In genomic region chr9:21965401-21965951, GRCh38 we compare ENCODE assay signal across 8 cellular contexts. TPM values are rescaled to one million over a fixed set of nuclear protein-coding genes. Genes with fewer than 3 reads are reported as not detected.
DNase-seq lines count a peak whose midpoint lies in the region; ATAC-seq, FAIRE-seq and TF ChIP-seq lines count a peak whose summit lies in the region.

No MANE protein-coding gene starts in this region.

- H3K4me1 ChIP-seq in heart left ventricle (peaks cover 0 to 26% (median 10%) of the 10 kb centered on the region in 12 donors), endothelial cell of umbilical vein (ENCODE audit: control insufficient read depth, extremely low read depth, insufficient read depth, low read length) (peaks cover 28% of the 10 kb centered on the region)

- peaks cover 15% of the 10 kb centered on the region for H3K4me1 Mint-ChIP-seq in T-helper 17 cell
- H3K4me1 Mint-ChIP-seq in naive thymus-derived CD8-positive, alpha-beta T cell: peaks cover 2 to 25% (median 22%) of the 10 kb centered on the region in 4 donors

- H3K36me3 Mint-ChIP-seq in T-helper 17 cell (ENCODE audit: low read depth): peaks cover 9% of the 10 kb centered on the region
- peaks cover 25 to 41% (median 32%) of the 10 kb centered on the region in 3 donors for H3K36me3 Mint-ChIP-seq in naive thymus-derived CD8-positive, alpha-beta T cell

- CTCF ChIA-PET in endothelial cell of umbilical vein (lab: Charles Lee): interaction anchor here (0.6 to 1.2 kb wide), 8 partner anchors 21 to 154 kb away, joined by 3 to 13 read pairs (median 3); partner anchors contain the start of gene CDKN2B

- H3K27ac Mint-ChIP-seq in T-helper 17 cell: peak overlapping the region; percentile 72
- H3K27ac Mint-ChIP-seq in naive thymus-derived CD8-positive, alpha-beta T cell: no peak overlapping the region

- TF ChIP-seq POLR2A in heart left ventricle (IDR thresholded peaks at IDR 0.05) (no peak), endothelial cell of umbilical vein (IDR thresholded peaks at IDR 0.05; ENCODE audit: low read depth, low read length) (no peak)

- H3K36me3 ChIP-seq in heart left ventricle (no peaks in the 10 kb centered on the region), endothelial cell of umbilical vein (ENCODE audit: control insufficient read depth in 2 of 2, extremely low read depth in 1 of 2, insufficient read depth in 2 of 2, low read length in 2 of 2) (no peaks in the 10 kb centered on the region)

- no TSS peak for BruUV-seq in endothelial cell of umbilical vein (replicated peaks; lab: Mats Ljungman, UMichigan)

- POLR2A ChIA-PET in endothelial cell of umbilical vein (lab: Charles Lee): interaction anchor here (1.0 kb wide), 1 partner anchor 43 kb away, joined by 3 read pairs; the partner anchor contains the start of gene CDKN2B
- POLR2A ChIA-PET in naive thymus-derived CD8-positive, alpha-beta T cell (lab: Charles Lee): no interaction called here

- 2 to 3% (median 2%) methylated on average over 30 of the region's 30 CpGs for WGBS in heart left ventricle, 4 donors

- H3K4me2 ChIP-seq in endothelial cell of umbilical vein (ENCODE audit: insufficient read depth, low read length): peak overlapping the region; percentile 94

- intact Hi-C loops in heart left ventricle (cut with DNase I) (loop anchor here in 1 of 10 donors (5.0 kb wide), 1 partner anchor 42 kb away; the partner anchor contains the start of gene CDKN2B), cardiac septum (cut with DNase I) (loop anchor here (5.0 kb wide), 1 partner anchor 42 kb away; the partner anchor contains the start of gene CDKN2B), endothelial cell of umbilical vein (cut with micrococcal nuclease) (loop anchor here (1.0 to 2.0 kb wide), 7 partner anchors 46 to 273 kb away; no protein-coding TSS in a partner anchor)

- no peaks in the 10 kb centered on the region for H3K79me2 ChIP-seq in endothelial cell of umbilical vein (ENCODE audit: control insufficient read depth, insufficient read depth, low read length)

- peak overlapping the region; percentile 71 for H3K4me3 Mint-ChIP-seq in T-helper 17 cell
- peak overlapping the region in 9 of 10 donors; percentile 12 to 74 (median 54) for H3K4me3 Mint-ChIP-seq in naive thymus-derived CD8-positive, alpha-beta T cell

- peak overlapping the region in 9 of 12 donors; percentile 5 to 52 (median 16) for H3K4me3 ChIP-seq in heart left ventricle
- H3K4me3 ChIP-seq in endothelial cell of umbilical vein (replicated peaks in 1 of 3; ENCODE audit: insufficient read depth in 1 of 3, low read depth in 1 of 3, low read length in 3 of 3): peak overlapping the region; percentile 34 to 46 (median 40)

- no peaks in the 10 kb centered on the region for H3K9me1 ChIP-seq in endothelial cell of umbilical vein (replicated peaks; ENCODE audit: control insufficient read depth, extremely low read depth, insufficient read depth, low read length)

- H3K9me3 Mint-ChIP-seq in naive thymus-derived CD8-positive, alpha-beta T cell: peaks cover 8 to 71% (median 46%) of the 10 kb centered on the region in 9 donors

- peak overlapping the region; percentile 46 for H3K9ac ChIP-seq in endothelial cell of umbilical vein (replicated peaks; ENCODE audit: extremely low read depth, insufficient read depth, low read length)

- ATAC-seq in heart left ventricle (peak in 3 of 4 donors; percentile 45 to 67 (median 64)), HG02973 (IDR thresholded peaks at IDR 0.05; ENCODE audit: unreplicated experiment) (peak; percentile 59), T-helper 17 cell (peak; percentile 61)
- peak; percentile 36 to 38 for ATAC-seq in naive thymus-derived CD8-positive, alpha-beta T cell

- H3K27me3 Mint-ChIP-seq in T-helper 17 cell: peaks cover 87% of the 10 kb centered on the region
- H3K27me3 Mint-ChIP-seq in naive thymus-derived CD8-positive, alpha-beta T cell: peaks cover 62 to 100% (median 84%) of the 10 kb centered on the region in 5 donors

- peak in 2 of 5 donors; percentile 39 to 68 for DNase-seq in heart left ventricle
- DNase-seq in cardiac septum (ENCODE audit: low spot score): no peak
- no peak for DNase-seq in T-helper 17 cell
- peak; percentile 68 for DNase-seq in endothelial cell of umbilical vein (ENCODE audit: low read depth, low spot score)
- DNase-seq in naive thymus-derived CD8-positive, alpha-beta T cell: peak in 1 of 10 donors; percentile 12
- DNase-seq in GDM1 (lab: John Stamatoyannopoulos, UW): no peak
- no peak for DNase-seq in NCI-H446 (lab: John Stamatoyannopoulos, UW)

- TF ChIP-seq CTCF in heart left ventricle (IDR thresholded peaks at IDR 0.05): peak in 3 of 12 donors; percentile 6 to 17 (median 16)
- TF ChIP-seq CTCF in endothelial cell of umbilical vein (IDR thresholded peaks at IDR 0.05; ENCODE audit: extremely low read depth in 1 of 2, insufficient read depth in 1 of 2, low read depth in 1 of 2, low read length in 2 of 2): peak; percentile 75 to 80

- peaks cover 2% of the 10 kb centered on the region for H4K20me1 ChIP-seq in endothelial cell of umbilical vein (replicated peaks; ENCODE audit: control insufficient read depth, extremely low read depth, insufficient read depth, low read length)

- dilution Hi-C loops in endothelial cell of umbilical vein (cut with MboI; ENCODE audit: extremely low pct_ligation_motif_present, low sequenced_read_pairs): no loop called here

- peaks cover 0 to 14% (median 0%) of the 10 kb centered on the region in 12 donors for H3K9me3 ChIP-seq in heart left ventricle
- peaks cover 40% of the 10 kb centered on the region for H3K9me3 ChIP-seq in T-helper 17 cell (ENCODE audit: control insufficient read depth, low read length, poor library complexity, severe bottlenecking)
- no peaks in the 10 kb centered on the region for H3K9me3 ChIP-seq in endothelial cell of umbilical vein (replicated peaks; ENCODE audit: control insufficient read depth, insufficient read depth, low read length)

- H3K27me3 ChIP-seq in heart left ventricle: peaks cover 55 to 95% (median 80%) of the 10 kb centered on the region in 9 donors
- peaks cover 57 to 84% of the 10 kb centered on the region in 2 experiments for H3K27me3 ChIP-seq in endothelial cell of umbilical vein (ENCODE audit: control insufficient read depth in 2 of 2, insufficient read depth in 2 of 2, low read length in 2 of 2)

- peak overlapping the region; percentile 96 for H2AFZ ChIP-seq in endothelial cell of umbilical vein (ENCODE audit: low read depth, low read length)

- peak; percentile 74 for FAIRE-seq in endothelial cell of umbilical vein (lab: Jason Lieb, UNC)

- H3K27ac ChIP-seq in heart left ventricle (no peak overlapping the region), endothelial cell of umbilical vein (ENCODE audit: insufficient read depth, low read depth, low read length) (no peak overlapping the region)

TF ChIP-seq in endothelial cell of umbilical vein, 7 proteins besides CTCF, POLR2A, EP300 and RAD21:
- TF ChIP-seq MYC (IDR thresholded peaks at IDR 0.05; ENCODE audit: low read depth, low read length): no peak

RNA-seq across cellular contexts. Expression of gene CDKN2A, which starts 28.7 kb away (rescaled TPM):
- total RNA-seq in heart left ventricle (1 to 10 TPM in 3 of 9 donors, under 1 TPM in 4, not detected in 2; 0.40 to 1.7 (median 0.85) TPM), cardiac septum (1.2 TPM), T-helper 17 cell (1 to 10 TPM; 4.9 to 5.7 TPM), endothelial cell of umbilical vein (8.5 and 9.3 TPM in 2 replicates)
- polyA plus RNA-seq in heart left ventricle (not detected), endothelial cell of umbilical vein (10.7 and 14.1 TPM in 2 replicates)
- 5.8 and 8.1 TPM in 2 replicates for polyA plus RNA-seq in endothelial cell of umbilical vein (2011; cell fraction: cytosol; rRNA removed)
- polyA plus RNA-seq in endothelial cell of umbilical vein (2011; cell fraction: nucleus; rRNA removed): 5.2 and 5.3 TPM in 2 replicates
- polyA plus RNA-seq in endothelial cell of umbilical vein (2012): 13.2 and 23.8 TPM in 2 replicates
- 2.5 and 2.9 TPM in 2 replicates for polyA minus RNA-seq in endothelial cell of umbilical vein
- polyA minus RNA-seq in endothelial cell of umbilical vein (2011; cell fraction: cytosol; rRNA and poly(A)+ RNA removed): 182 TPM
- polyA minus RNA-seq in endothelial cell of umbilical vein (2011; cell fraction: nucleus; rRNA and poly(A)+ RNA removed): 3.3 and 3.8 TPM in 2 replicates
- total RNA-seq in naive thymus-derived CD8-positive, alpha-beta T cell: under 1 TPM; 0.60 to 0.94 TPM
- polyA plus RNA-seq in naive thymus-derived CD8-positive, alpha-beta T cell: 1 to 10 TPM in 1 of 3 donors, under 1 TPM in 1, not detected in 1; 0.16 to 4.6 TPM

RNA-seq across cellular contexts. Expression of gene CDKN2B-AS1, which starts 29.1 kb away (rescaled TPM):
- total RNA-seq in heart left ventricle (under 1 TPM in 5 of 9 donors, not detected in 4; 0.38 to 0.80 (median 0.54) TPM), cardiac septum (not detected), T-helper 17 cell (1 to 10 TPM; 1.6 to 1.7 TPM), endothelial cell of umbilical vein (1.9 and 2.4 TPM in 2 replicates)
- polyA plus RNA-seq in heart left ventricle (not detected), endothelial cell of umbilical vein (0.27 and 0.44 TPM in 2 replicates)
- 0.22 and 0.47 TPM in 2 replicates for polyA plus RNA-seq in endothelial cell of umbilical vein (2011; cell fraction: cytosol; rRNA removed)
- 3.1 and 3.8 TPM in 2 replicates for polyA plus RNA-seq in endothelial cell of umbilical vein (2011; cell fraction: nucleus; rRNA removed)
- polyA plus RNA-seq in endothelial cell of umbilical vein (2012): 0.61 and 1.1 TPM in 2 replicates
- 1.8 and 2.7 TPM in 2 replicates for polyA minus RNA-seq in endothelial cell of umbilical vein
- 5.3 TPM for polyA minus RNA-seq in endothelial cell of umbilical vein (2011; cell fraction: cytosol; rRNA and poly(A)+ RNA removed)
- 5.0 and 10.3 TPM in 2 replicates for polyA minus RNA-seq in endothelial cell of umbilical vein (2011; cell fraction: nucleus; rRNA and poly(A)+ RNA removed)
- total RNA-seq in naive thymus-derived CD8-positive, alpha-beta T cell: under 1 TPM in 1 of 2 experiments, not detected in 1; 0.60 TPM
- not detected for polyA plus RNA-seq in naive thymus-derived CD8-positive, alpha-beta T cell

RNA-seq across cellular contexts. Expression of gene CDKN2B, which starts 43.6 kb away (rescaled TPM):
- total RNA-seq in heart left ventricle: 1 to 10 TPM; 1.1 to 4.8 (median 1.9) TPM
- 1 to 10 TPM in 1 of 2 donors, under 1 TPM in 1; 0.88 to 1.1 TPM for polyA plus RNA-seq in heart left ventricle
- 3.6 TPM for total RNA-seq in cardiac septum
- 1 to 10 TPM; 1.7 to 2.0 TPM for total RNA-seq in T-helper 17 cell
- 2.1 and 2.3 TPM in 2 replicates for total RNA-seq in endothelial cell of umbilical vein
- polyA plus RNA-seq in endothelial cell of umbilical vein: 1.6 and 2.1 TPM in 2 replicates
- polyA plus RNA-seq in endothelial cell of umbilical vein (2011; cell fraction: cytosol; rRNA removed): 1.6 and 2.2 TPM in 2 replicates
- 2.1 and 4.0 TPM in 2 replicates for polyA plus RNA-seq in endothelial cell of umbilical vein (2011; cell fraction: nucleus; rRNA removed)
- 5.7 and 6.0 TPM in 2 replicates for polyA plus RNA-seq in endothelial cell of umbilical vein (2012)
- polyA minus RNA-seq in endothelial cell of umbilical vein: 0.53 and 3.0 TPM in 2 replicates
- 17.0 TPM for polyA minus RNA-seq in endothelial cell of umbilical vein (2011; cell fraction: cytosol; rRNA and poly(A)+ RNA removed)
- 1.9 and 3.4 TPM in 2 replicates for polyA minus RNA-seq in endothelial cell of umbilical vein (2011; cell fraction: nucleus; rRNA and poly(A)+ RNA removed)
- not detected for total RNA-seq in naive thymus-derived CD8-positive, alpha-beta T cell
- under 1 TPM in 2 of 3 donors, not detected in 1; 0.17 to 0.31 TPM for polyA plus RNA-seq in naive thymus-derived CD8-positive, alpha-beta T cell
